ENCODE assay signal across 8 cellular contexts in genomic region chr7:5428470-5429252, GRCh38. TPM values are rescaled to one million over a fixed set of nuclear protein-coding genes. Genes with fewer than 3 reads are reported as not detected.
DNase-seq lines count a peak whose midpoint lies in the region; ATAC-seq and TF ChIP-seq lines count a peak whose summit lies in the region.

No MANE protein-coding gene starts in this region.

- H3K4me3 Mint-ChIP-seq in activated T-cell treated with anti-CD3 and anti-CD28 coated beads, Interleukin-2, amount 50 U/mL, for 72 hours: peak overlapping the region; percentile 83 to 94

- H3K4me1 Mint-ChIP-seq in activated T-cell treated with anti-CD3 and anti-CD28 coated beads, Interleukin-2, amount 50 U/mL, for 72 hours (ENCODE audit: low read depth): peaks cover 41% of the 10 kb centered on the region

- peak in 1 of 2 donors; percentile 15 for TF ChIP-seq CTCF in right atrium auricular region (IDR thresholded peaks at IDR 0.05)

- peak overlapping the region; percentile 91 to 97 for H3K4me3 ChIP-seq in right atrium auricular region

- peak overlapping the region; percentile 99 to 100 for H3K27ac ChIP-seq in right atrium auricular region

- H3K27ac Mint-ChIP-seq in activated T-cell treated with anti-CD3 and anti-CD28 coated beads, Interleukin-2, amount 50 U/mL, for 72 hours: no peak overlapping the region

- no peaks in the 10 kb centered on the region for H3K9me3 Mint-ChIP-seq in activated T-cell treated with anti-CD3 and anti-CD28 coated beads, Interleukin-2, amount 50 U/mL, for 72 hours

- peak; percentile 77 for DNase-seq in NCI-H1105 (lab: John Stamatoyannopoulos, UW)
- DNase-seq in activated T-cell treated with anti-CD3 and anti-CD28 coated beads, Interleukin-2, amount 50 U/mL, for 72 hours: peak; percentile 22 to 44
- DNase-seq in right atrium auricular region (ENCODE audit: low spot score): peak; percentile 92
- DNase-seq in posterior vena cava (ENCODE audit: low spot score): peak; percentile 92
- DNase-seq in epidermal melanocyte (ENCODE audit: insufficient read length, low spot score): no peak

- no peaks in the 10 kb centered on the region for H3K36me3 Mint-ChIP-seq in activated T-cell treated with anti-CD3 and anti-CD28 coated beads, Interleukin-2, amount 50 U/mL, for 72 hours (ENCODE audit: insufficient read depth in 2 of 2)

- H3K9ac ChIP-seq in ES-I3 (ENCODE audit: low read depth, low read length): peak overlapping the region; percentile 84

- peak in 1 of 2 donors; percentile 22 for ATAC-seq in activated T-cell treated with anti-CD3 and anti-CD28 coated beads, Interleukin-2, amount 50 U/mL, for 72 hours (replicated peaks in 1 of 2)
- ATAC-seq in GM19452 (IDR thresholded peaks at IDR 0.05; ENCODE audit: unreplicated experiment) (no peak), HG02588 (IDR thresholded peaks at IDR 0.05; ENCODE audit: unreplicated experiment) (no peak)

- H3K4me1 ChIP-seq in ES-I3 (ENCODE audit: insufficient read depth, low read length) (no peaks in the 10 kb centered on the region; the same call in 1 of the 2 replicates), right atrium auricular region (peaks cover 0 to 28% of the 10 kb centered on the region in 2 donors)

- intact Hi-C loops in posterior vena cava (cut with DNase I): no loop called here

- H3K9me3 ChIP-seq in ES-I3 (ENCODE audit: control insufficient read depth, insufficient read depth, low read length) (no peaks in the 10 kb centered on the region), right atrium auricular region (no peaks in the 10 kb centered on the region)

- peaks cover 71% of the 10 kb centered on the region for H3K27me3 Mint-ChIP-seq in activated T-cell treated with anti-CD3 and anti-CD28 coated beads, Interleukin-2, amount 50 U/mL, for 72 hours (ENCODE audit: low read depth)

- no peaks in the 10 kb centered on the region for H3K27me3 ChIP-seq in right atrium auricular region

- H3K36me3 ChIP-seq in ES-I3 (ENCODE audit: insufficient read depth, low read length): 0 out of 2 replicates have a peak, but pooled peaks cover 2% of the 10 kb centered on the region
- H3K36me3 ChIP-seq in right atrium auricular region: no peaks in the 10 kb centered on the region

RNA-seq across cellular contexts. Expression of gene TNRC18, which starts 5.0 kb away (rescaled TPM):
- total RNA-seq in activated T-cell treated with anti-CD3 and anti-CD28 coated beads, Interleukin-2, amount 50 U/mL, for 72 hours: 10 to 100 TPM; 67.6 to 69.0 TPM
- total RNA-seq in right atrium auricular region: 10 to 100 TPM; 32.0 to 53.6 TPM
- 100 to 1,000 TPM in 1 of 2 donors, 10 to 100 TPM in 1; 93.0 to 103 TPM for total RNA-seq in posterior vena cava
